In the genomic region with DNA sequence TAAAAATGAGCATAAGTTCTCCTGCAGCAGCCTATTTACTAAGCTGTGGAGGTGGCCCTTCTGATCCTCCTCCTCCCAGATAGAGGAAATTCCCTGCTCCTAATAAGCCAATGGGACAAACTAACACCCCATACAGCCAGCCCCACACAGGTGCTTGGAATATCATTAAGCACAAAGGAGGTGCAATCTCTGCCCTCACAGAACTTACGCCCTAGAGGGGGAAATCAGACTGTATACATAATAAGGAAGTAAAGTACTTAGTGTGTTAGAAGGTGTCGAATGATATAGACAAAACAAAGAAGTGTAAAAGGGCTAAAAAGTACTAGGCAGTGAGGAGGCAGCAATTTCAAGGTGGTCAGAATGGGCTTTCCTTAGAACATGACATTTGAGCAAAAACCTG, we compare ENCODE assay signal across 1 cellular context.
TF ChIP-seq lines count a peak whose summit lies in the region.

No MANE protein-coding gene starts in this region.

TF ChIP-seq in HepG2, 621 proteins besides CTCF, POLR2A, EP300 and RAD21:
- TF ChIP-seq MAZ (IDR thresholded peaks at IDR 0.05; ENCODE audit: borderline replicate concordance, low read depth, low read length) (no peak), MAZ (CRISPR knock-in tag; IDR thresholded peaks at IDR 0.05; ENCODE audit: low read depth) (no peak), ZFAT (CRISPR knock-in tag; conservative IDR thresholded peaks at IDR 0.05) (no peak), ATRX (CRISPR knock-in tag; IDR thresholded peaks at IDR 0.05; ENCODE audit: borderline replicate concordance) (no peak), NFIB (CRISPR knock-in tag; IDR thresholded peaks at IDR 0.05; ENCODE audit: borderline replicate concordance) (no peak), CHD4 (IDR thresholded peaks at IDR 0.05; ENCODE audit: borderline replicate concordance, low read length) (no peak), ZBTB21 (CRISPR knock-in tag; IDR thresholded peaks at IDR 0.05) (no peak), TCF7 (IDR thresholded peaks at IDR 0.05; ENCODE audit: low read depth) (no peak), GTF3A (CRISPR knock-in tag; conservative IDR thresholded peaks at IDR 0.05) (no peak), HMG20A (CRISPR knock-in tag; IDR thresholded peaks at IDR 0.05; ENCODE audit: borderline replicate concordance) (no peak), KLF11 (CRISPR knock-in tag; IDR thresholded peaks at IDR 0.05) (no peak), GPBP1L1 (CRISPR knock-in tag; IDR thresholded peaks at IDR 0.05) (no peak), FOXP4 (CRISPR knock-in tag; IDR thresholded peaks at IDR 0.05) (no peak), RCOR2 (CRISPR knock-in tag; IDR thresholded peaks at IDR 0.05) (no peak), NR2F6 (IDR thresholded peaks at IDR 0.05) (no peak), NR2F6 (CRISPR knock-in tag; IDR thresholded peaks at IDR 0.05) (no peak), ZNF275 (CRISPR knock-in tag; IDR thresholded peaks at IDR 0.05; ENCODE audit: borderline replicate concordance) (no peak), RARA (CRISPR knock-in tag; IDR thresholded peaks at IDR 0.05) (no peak)
